In genomic region chr6:25454141-25454540, GRCh38 we compare ENCODE assay signal across 22 cellular contexts.
DNase-seq lines count a peak whose midpoint lies in the region; ATAC-seq and TF ChIP-seq lines count a peak whose summit lies in the region.
"Had no signal": no experiment of that assay in that cellular context is flagged by ENCODE, and none has a peak within 500 bp of the region (broad histone marks: within the 10 kb centered on the region; RNA-seq: fewer than 3 reads in every experiment).

No MANE protein-coding gene starts in this region.

- peaks cover 0 to 2% (median 0%) of the 10 kb centered on the region in 3 donors for H3K4me1 Mint-ChIP-seq in T-cell

- H3K79me2 ChIP-seq in GM23248 (ENCODE audit: insufficient read depth) = no peaks in the 10 kb centered on the region
- H3K79me2 ChIP-seq in osteoblast (ENCODE audit: insufficient read depth, low read length) = no peaks in the 10 kb centered on the region

- H3K9me3 Mint-ChIP-seq in T-cell = no peaks in the 10 kb centered on the region
- H3K9me3 Mint-ChIP-seq: CD8-positive, alpha-beta T cell; IgD-negative memory B cell had no signal

- H3K36me3 Mint-ChIP-seq in T-cell = peaks cover 10% of the 10 kb centered on the region
- H3K36me3 Mint-ChIP-seq: IgD-negative memory B cell had no signal

- H3K4me3 Mint-ChIP-seq in T-cell = no peak overlapping the region
- H3K4me3 Mint-ChIP-seq: CD8-positive, alpha-beta T cell; IgD-negative memory B cell had no signal

- no peaks in the 10 kb centered on the region for H3K9me2 ChIP-seq in GM23248 (ENCODE audit: insufficient read depth)

- H3K9ac ChIP-seq in GM23248 = no peak overlapping the region
- no peak overlapping the region for H3K9ac ChIP-seq in adipocyte (ENCODE audit: low read length)
- H3K9ac ChIP-seq: BLaER1 had no signal

- H3K27ac Mint-ChIP-seq in T-cell = no peak overlapping the region
- H3K27ac Mint-ChIP-seq: CD8-positive, alpha-beta T cell; IgD-negative memory B cell had no signal

- H3K9me3 ChIP-seq in GM23248 (ENCODE audit: low read depth) (no peaks in the 10 kb centered on the region), adipocyte (ENCODE audit: control insufficient read depth, low read length) (no peaks in the 10 kb centered on the region), osteoblast (ENCODE audit: low read depth, low read length) (no peaks in the 10 kb centered on the region)
- H3K9me3 ChIP-seq: BLaER1, MG63 had no signal

- no peaks in the 10 kb centered on the region for H3K27me3 Mint-ChIP-seq in T-cell

- DNase-seq in AG08395 (ENCODE audit: low spot score) (peak; percentile 16), GM23248 (peak; percentile 59), adipocyte (ENCODE audit: low read depth) (peak; percentile 31), fibroblast of pulmonary artery (ENCODE audit: low read depth) (peak; percentile 17), osteoblast (ENCODE audit: insufficient read length, low spot score, missing footprints) (no peak), NCI-H2171 treated with DMSO at 0.1 percent for 48 hours (lab: John Stamatoyannopoulos, UW) (no peak), T-cell (no peak)
- DNase-seq: Calu3; CD8-positive, alpha-beta T cell; Karpas-422; MG63; NCI-H1105; NCI-H2081; NCI-H510A; NCI-H748 treated with DMSO at 0.1 percent for 48 hours; NK-92 treated with Interleukin-12 subunit alpha and Interleukin-12 subunit beta, amount 100 ng/mL, for 24 hours; SIG-M5 had no signal

- in situ Hi-C loops in GM23248 (cut with MboI) = no loop called here

- H3K27ac ChIP-seq in GM23248 (no peak overlapping the region), osteoblast (ENCODE audit: low read depth, low read length) (no peak overlapping the region)
- H3K27ac ChIP-seq: BLaER1, HL-60 had no signal

- no peak overlapping the region for H3K4me3 ChIP-seq in GM23248
- H3K4me3 ChIP-seq in adipocyte (ENCODE audit: low read length) = no peak overlapping the region
- no peak overlapping the region for H3K4me3 ChIP-seq in fibroblast of pulmonary artery (replicated peaks; ENCODE audit: low read depth, low read length)
- no peak overlapping the region for H3K4me3 ChIP-seq in osteoblast (ENCODE audit: insufficient read depth, low read length)
- H3K4me3 ChIP-seq: BLaER1, MG63 had no signal

- H3K27me3 ChIP-seq in GM23248 (replicated peaks; ENCODE audit: insufficient read depth) (no peaks in the 10 kb centered on the region), adipocyte (replicated peaks; ENCODE audit: control insufficient read depth, insufficient read depth, low read length) (no peaks in the 10 kb centered on the region), osteoblast (ENCODE audit: insufficient read depth, low read length) (no peaks in the 10 kb centered on the region)
- H3K27me3 ChIP-seq: BLaER1, MG63 had no signal

- H2AFZ ChIP-seq in GM23248 (no peak overlapping the region), osteoblast (ENCODE audit: low read length) (no peak overlapping the region)

- POLR2A ChIA-PET in T-cell (lab: Charles Lee) = interaction anchor here in 1 of 2 donors (0.7 kb wide), 1 partner anchor 16 kb away, joined by 3 read pairs; no protein-coding TSS in a partner anchor

- H4K20me1 ChIP-seq in GM23248 (ENCODE audit: insufficient read depth) (no peaks in the 10 kb centered on the region), osteoblast (ENCODE audit: insufficient read depth, low read length) (no peaks in the 10 kb centered on the region)
- H4K20me1 ChIP-seq: BLaER1 had no signal

- TF ChIP-seq CTCF in fibroblast of pulmonary artery (IDR thresholded peaks at IDR 0.05; ENCODE audit: low read length, missing control alignments) (no peak), osteoblast (IDR thresholded peaks at IDR 0.05; ENCODE audit: extremely low read depth, low read depth, low read length) (no peak)

- H3F3A ChIP-seq in GM23248 (ENCODE audit: insufficient read depth) = 0 out of 2 replicates have a peak, but pooled peaks cover 8% of the 10 kb centered on the region

- no peak overlapping the region for H3K4me2 ChIP-seq in GM23248 (ENCODE audit: unreplicated experiment)
- no peak overlapping the region for H3K4me2 ChIP-seq in osteoblast (ENCODE audit: insufficient read depth, low read length)
- H3K4me2 ChIP-seq: BLaER1 had no signal

- ATAC-seq in T-cell (replicated peaks in 1 of 4) (no peak), HG03175 (IDR thresholded peaks at IDR 0.05; ENCODE audit: unreplicated experiment) (no peak)
- ATAC-seq: CD8-positive, alpha-beta T cell; SK-N-SH treated with all-trans-retinoic acid at 6 μM for 48 hours had no signal

- CTCF ChIA-PET in T-cell (lab: Charles Lee) = interaction anchor here in 1 of 2 donors (0.5 kb wide), 1 partner anchor 103 kb away, joined by 5 read pairs; no protein-coding TSS in a partner anchor

- H3K36me3 ChIP-seq in GM23248 (ENCODE audit: low read depth) (no peaks in the 10 kb centered on the region), adipocyte (ENCODE audit: control insufficient read depth, insufficient read depth, low read length, severe bottlenecking) (peaks cover 4% of the 10 kb centered on the region), osteoblast (ENCODE audit: insufficient read depth, low read length) (no peaks in the 10 kb centered on the region)
- H3K36me3 ChIP-seq: BLaER1, MG63 had no signal

- H3K4me1 ChIP-seq in GM23248 (ENCODE audit: insufficient read depth) (peaks cover 17% of the 10 kb centered on the region), adipocyte (ENCODE audit: control insufficient read depth, insufficient read depth, low read length) (peaks cover 21% of the 10 kb centered on the region), osteoblast (ENCODE audit: insufficient read depth, low read length) (peaks cover 8% of the 10 kb centered on the region)
- H3K4me1 ChIP-seq: BLaER1 had no signal

- WGBS in GM23248 (ENCODE audit: low coverage in 1 of 2, low lambda C conversion rate in 2 of 2, missing lambda C conversion rate in 2 of 2), 2 experiments = 48 to 55% methylated on average over 1 of the region's 1 CpG

Comparison
In these comparisons a context has a peak if more than half of its experiments do, and no peak if none do; other contexts are left out.
1. DNase-seq: peak in AG08395 (single experiment), GM23248 (single experiment), adipocyte (single experiment) and fibroblast of pulmonary artery (single experiment); none in osteoblast (single experiment), NCI-H2171 treated with DMSO at 0.1 percent for 48 hours (single experiment) and T-cell (0 of 34).